10 cellular contexts compared by ENCODE assay signal in genomic region chrX:13428055-13428786, GRCh38.
DNase-seq lines count a peak whose midpoint lies in the region; ATAC-seq and TF ChIP-seq lines count a peak whose summit lies in the region.
"Had no signal": no experiment of that assay in that cellular context is flagged by ENCODE, and none has a peak within 500 bp of the region (broad histone marks: within the 10 kb centered on the region; RNA-seq: fewer than 3 reads in every experiment).

No MANE protein-coding gene starts in this region.

- TF ChIP-seq RAD21 in SK-N-SH (IDR thresholded peaks at IDR 0.05; ENCODE audit: low read length): no peak

- H3K27ac ChIP-seq in SK-N-SH (ENCODE audit: low read depth in 2 of 2, low read length in 1 of 2) (peak overlapping the region; percentile 53 to 98; a peak in 3 of 4 replicates), foreskin keratinocyte (peak overlapping the region; percentile 10)

- H3K9me3 Mint-ChIP-seq in activated CD4-positive, alpha-beta memory T cell treated with anti-CD3 and anti-CD28 coated beads for 36 hours: no peaks in the 10 kb centered on the region
- no peaks in the 10 kb centered on the region for H3K9me3 Mint-ChIP-seq in activated CD4-positive, alpha-beta memory T cell treated with anti-CD3 and anti-CD28 coated beads, Interleukin-2, amount 10 ng/mL, durations not matched to agents 7 days and 5 days
- H3K9me3 Mint-ChIP-seq in stimulated activated naive CD8-positive, alpha-beta T cell treated with anti-CD3 and anti-CD28 coated beads, Interleukin-15, Interleukin-2, amounts not matched to agents 100 ng/mL and 50 ng/mL, for 24 hours: no peaks in the 10 kb centered on the region

- H2AFZ ChIP-seq in SK-N-SH (ENCODE audit: low read depth): peak overlapping the region; percentile 70; the same call in 1 of the 2 replicates

- ATAC-seq in foreskin keratinocyte: peak; percentile 93
- no peak for ATAC-seq in left lobe of liver

- H3K4me3 ChIP-seq in SK-N-SH (ENCODE audit: low read depth in 2 of 2, low read length in 1 of 2): 0 out of 4 replicates have a peak overlapping the region, but pooled peaks of 1 of the 2 experiments have one; percentile 12

- 7% methylated on average over 4 of the region's 5 CpGs for WGBS in SK-N-SH (ENCODE audit: low lambda C conversion rate)

- H4K20me1 ChIP-seq in SK-N-SH (ENCODE audit: insufficient read depth): no peaks in the 10 kb centered on the region

- H3K36me3 ChIP-seq in SK-N-SH (replicated peaks in 1 of 2; ENCODE audit: control insufficient read depth in 1 of 2, insufficient read depth in 2 of 2, low read length in 1 of 2): no peaks in the 10 kb centered on the region
- H3K36me3 ChIP-seq: BE2C had no signal

- H3K4me3 Mint-ChIP-seq in activated CD4-positive, alpha-beta memory T cell treated with anti-CD3 and anti-CD28 coated beads for 36 hours: no peak overlapping the region
- no peak overlapping the region for H3K4me3 Mint-ChIP-seq in activated CD4-positive, alpha-beta memory T cell treated with anti-CD3 and anti-CD28 coated beads, Interleukin-2, amount 10 ng/mL, durations not matched to agents 7 days and 5 days
- H3K4me3 Mint-ChIP-seq in stimulated activated naive CD8-positive, alpha-beta T cell treated with anti-CD3 and anti-CD28 coated beads, Interleukin-15, Interleukin-2, amounts not matched to agents 100 ng/mL and 50 ng/mL, for 24 hours: no peak overlapping the region

- H3K27me3 Mint-ChIP-seq in activated CD4-positive, alpha-beta memory T cell treated with anti-CD3 and anti-CD28 coated beads for 36 hours: no peaks in the 10 kb centered on the region
- H3K27me3 Mint-ChIP-seq in activated CD4-positive, alpha-beta memory T cell treated with anti-CD3 and anti-CD28 coated beads, Interleukin-2, amount 10 ng/mL, durations not matched to agents 7 days and 5 days: no peaks in the 10 kb centered on the region
- H3K27me3 Mint-ChIP-seq in stimulated activated naive CD8-positive, alpha-beta T cell treated with anti-CD3 and anti-CD28 coated beads, Interleukin-15, Interleukin-2, amounts not matched to agents 100 ng/mL and 50 ng/mL, for 24 hours: no peaks in the 10 kb centered on the region

- H3K79me2 ChIP-seq in SK-N-SH (ENCODE audit: insufficient read depth): no peaks in the 10 kb centered on the region

- POLR2A ChIA-PET in activated CD4-positive, alpha-beta memory T cell treated with anti-CD3 and anti-CD28 coated beads for 36 hours (lab: Charles Lee): no interaction called here
- POLR2A ChIA-PET in activated CD4-positive, alpha-beta memory T cell treated with anti-CD3 and anti-CD28 coated beads, Interleukin-2, amount 10 ng/mL, durations not matched to agents 7 days and 5 days (lab: Charles Lee): no interaction called here
- POLR2A ChIA-PET in SK-N-SH (lab: Yijun Ruan, JAX): interaction anchor here (0.6 kb wide), 1 partner anchor 23 kb away, joined by 3 read pairs; no protein-coding TSS in a partner anchor

- peak in 1 of 2 experiments; percentile 53; a peak in 1 of 4 replicates for TF ChIP-seq EP300 in SK-N-SH (IDR thresholded peaks at IDR 0.05; ENCODE audit: borderline replicate concordance in 1 of 2, low read depth in 1 of 2, low read length in 1 of 2)

- peaks cover 10% of the 10 kb centered on the region for H3K4me1 Mint-ChIP-seq in activated CD4-positive, alpha-beta memory T cell treated with anti-CD3 and anti-CD28 coated beads for 36 hours (ENCODE audit: low read depth)
- peaks cover 5% of the 10 kb centered on the region for H3K4me1 Mint-ChIP-seq in activated CD4-positive, alpha-beta memory T cell treated with anti-CD3 and anti-CD28 coated beads, Interleukin-2, amount 10 ng/mL, durations not matched to agents 7 days and 5 days
- H3K4me1 Mint-ChIP-seq in stimulated activated naive CD8-positive, alpha-beta T cell treated with anti-CD3 and anti-CD28 coated beads, Interleukin-15, Interleukin-2, amounts not matched to agents 100 ng/mL and 50 ng/mL, for 24 hours (ENCODE audit: low read depth): peaks cover 27% of the 10 kb centered on the region

- no peaks in the 10 kb centered on the region for H3K9me2 ChIP-seq in SK-N-SH

- H3K27me3 ChIP-seq in SK-N-SH (ENCODE audit: insufficient read depth) (no peaks in the 10 kb centered on the region), foreskin keratinocyte (no peaks in the 10 kb centered on the region)
- H3K27me3 ChIP-seq: BE2C had no signal

- H3K9ac ChIP-seq in SK-N-SH: peak overlapping the region; percentile 64

- H3F3A ChIP-seq in SK-N-SH (replicated peaks; ENCODE audit: insufficient read depth): peaks cover 40% of the 10 kb centered on the region

- no peak for TF ChIP-seq CTCF in SK-N-SH (IDR thresholded peaks at IDR 0.05)
- TF ChIP-seq CTCF in foreskin keratinocyte (conservative IDR thresholded peaks at IDR 0.05): no peak

- CTCF ChIA-PET in activated CD4-positive, alpha-beta memory T cell treated with anti-CD3 and anti-CD28 coated beads for 36 hours (lab: Charles Lee): interaction anchor here (1.3 kb wide), 1 partner anchor 481 kb away, joined by 3 read pairs; no protein-coding TSS in a partner anchor
- CTCF ChIA-PET in activated CD4-positive, alpha-beta memory T cell treated with anti-CD3 and anti-CD28 coated beads, Interleukin-2, amount 10 ng/mL, durations not matched to agents 7 days and 5 days (lab: Charles Lee): no interaction called here
- CTCF ChIA-PET in SK-N-SH (lab: Yijun Ruan, JAX): interaction anchor here (0.6 kb wide), 1 partner anchor 30 kb away, joined by 3 read pairs; no protein-coding TSS in a partner anchor

- H3K9me3 ChIP-seq in SK-N-SH: 0 out of 2 replicates have a peak, but pooled peaks cover 7% of the 10 kb centered on the region
- H3K9me3 ChIP-seq: BE2C had no signal

- peak; percentile 38 for DNase-seq in activated CD4-positive, alpha-beta memory T cell treated with anti-CD3 and anti-CD28 coated beads for 36 hours
- DNase-seq in activated CD4-positive, alpha-beta memory T cell treated with anti-CD3 and anti-CD28 coated beads, Interleukin-2, amount 10 ng/mL, durations not matched to agents 7 days and 5 days: no peak
- DNase-seq in SK-N-SH (no peak), foreskin keratinocyte (peak; percentile 76 to 86), left lobe of liver (ENCODE audit: low spot score) (no peak), COLO668 (lab: John Stamatoyannopoulos, UW; ENCODE audit: unreplicated experiment) (no peak), NCI-H82 treated with DMSO at 0.1 percent for 48 hours (lab: John Stamatoyannopoulos, UW; ENCODE audit: unreplicated experiment) (no peak)
- DNase-seq: BE2C; stimulated activated CD4-positive, alpha-beta T cell treated with anti-CD3 and anti-CD28 coated beads, Interleukin-4, amount 100 ng/mL, for 4 hours had no signal

- H3K27ac Mint-ChIP-seq in activated CD4-positive, alpha-beta memory T cell treated with anti-CD3 and anti-CD28 coated beads for 36 hours: no peak overlapping the region
- H3K27ac Mint-ChIP-seq in activated CD4-positive, alpha-beta memory T cell treated with anti-CD3 and anti-CD28 coated beads, Interleukin-2, amount 10 ng/mL, durations not matched to agents 7 days and 5 days: no peak overlapping the region
- H3K27ac Mint-ChIP-seq in stimulated activated naive CD8-positive, alpha-beta T cell treated with anti-CD3 and anti-CD28 coated beads, Interleukin-15, Interleukin-2, amounts not matched to agents 100 ng/mL and 50 ng/mL, for 24 hours: peak overlapping the region; percentile 40

- peaks cover 0 to 38% of the 10 kb centered on the region in 2 experiments; a peak in 2 of 4 replicates for H3K4me1 ChIP-seq in SK-N-SH (ENCODE audit: control insufficient read depth in 1 of 2, insufficient read depth in 2 of 2, low read depth in 1 of 2, low read length in 1 of 2)
- no peaks in the 10 kb centered on the region for H3K4me1 ChIP-seq in foreskin keratinocyte
- H3K4me1 ChIP-seq: BE2C had no signal

- H3K36me3 Mint-ChIP-seq in activated CD4-positive, alpha-beta memory T cell treated with anti-CD3 and anti-CD28 coated beads for 36 hours: no peaks in the 10 kb centered on the region
- H3K36me3 Mint-ChIP-seq in activated CD4-positive, alpha-beta memory T cell treated with anti-CD3 and anti-CD28 coated beads, Interleukin-2, amount 10 ng/mL, durations not matched to agents 7 days and 5 days (ENCODE audit: low read depth): no peaks in the 10 kb centered on the region
- no peaks in the 10 kb centered on the region for H3K36me3 Mint-ChIP-seq in stimulated activated naive CD8-positive, alpha-beta T cell treated with anti-CD3 and anti-CD28 coated beads, Interleukin-15, Interleukin-2, amounts not matched to agents 100 ng/mL and 50 ng/mL, for 24 hours (ENCODE audit: low read depth)

- intact Hi-C loops in activated CD4-positive, alpha-beta memory T cell treated with anti-CD3 and anti-CD28 coated beads for 36 hours (cut with micrococcal nuclease): no loop called here

- peak overlapping the region; percentile 55 for H3K4me2 ChIP-seq in SK-N-SH

TF ChIP-seq in SK-N-SH, 30 proteins besides CTCF, POLR2A, EP300 and RAD21:
- TF ChIP-seq FOXM1 (IDR thresholded peaks at IDR 0.05; ENCODE audit: low read depth) (no peak), JUND (IDR thresholded peaks at IDR 0.05) (peak; percentile 86), MEF2A (IDR thresholded peaks at IDR 0.05; ENCODE audit: borderline replicate concordance, low read depth) (peak; percentile 64), PBX3 (IDR thresholded peaks at IDR 0.05) (peak; percentile 91), FOSL2 (IDR thresholded peaks at IDR 0.05; ENCODE audit: borderline replicate concordance, low read depth) (peak; percentile 75; the same call in 1 of the 2 replicates), TEAD4 (IDR thresholded peaks at IDR 0.05; ENCODE audit: borderline replicate concordance, insufficient read depth) (0 out of 2 replicates have a peak, but pooled peaks have one; percentile 20), TCF12 (IDR thresholded peaks at IDR 0.05) (peak; percentile 78), RXRA (IDR thresholded peaks at IDR 0.05; ENCODE audit: borderline replicate concordance, low read depth) (peak; percentile 60; the same call in 1 of the 2 replicates), TAF1 (IDR thresholded peaks at IDR 0.05; ENCODE audit: borderline replicate concordance, low read depth, low read length) (0 out of 2 replicates have a peak, but pooled peaks have one; percentile 15), RFX5 (IDR thresholded peaks at IDR 0.05; ENCODE audit: low read length) (no peak)

Comparison
In these comparisons a context has a peak if more than half of its experiments do, and no peak if none do; other contexts are left out.
1. DNase-seq: peak in activated CD4-positive, alpha-beta memory T cell treated with anti-CD3 and anti-CD28 coated beads for 36 hours (single experiment) and foreskin keratinocyte (2 of 2); none in activated CD4-positive, alpha-beta memory T cell treated with anti-CD3 and anti-CD28 coated beads, Interleukin-2, amount 10 ng/mL, durations not matched to agents 7 days and 5 days (single experiment), SK-N-SH (single experiment), left lobe of liver (single experiment), COLO668 (single experiment) and NCI-H82 treated with DMSO at 0.1 percent for 48 hours (single experiment).